Comparison of ENCODE assay signal across 37 cellular contexts in genomic region chr7:134441264-134441663, GRCh38.
"Had no signal": no experiment of that assay in that cellular context is flagged by ENCODE, and none has a peak within 500 bp of the region (broad histone marks: within the 10 kb centered on the region; RNA-seq: fewer than 3 reads in every experiment).

No MANE protein-coding gene starts in this region.

- H3K27ac ChIP-seq: body of pancreas, brain microvascular endothelial cell, breast epithelium, WERI-Rb-1 had no signal

- H3K9me3 ChIP-seq: body of pancreas, breast epithelium had no signal

- ATAC-seq: activated CD4-positive, alpha-beta T cell treated with anti-CD3 and anti-CD28 coated beads for 36 hours; activated CD4-positive, CD25-positive, alpha-beta regulatory T cell treated with anti-CD3 and anti-CD28 coated beads, Interleukin-2, amount 50 U/mL, for 24 hours; activated CD8-positive, alpha-beta memory T cell treated with anti-CD3 and anti-CD28 coated beads, Interleukin-2, amount 10 ng/mL, durations not matched to agents 7 days and 5 days; activated CD8-positive, alpha-beta T cell treated with anti-CD3 and anti-CD28 coated beads, Interleukin-2, amount 10 ng/mL, durations not matched to agents 7 days and 5 days; activated naive CD8-positive, alpha-beta T cell treated with anti-CD3 and anti-CD28 coated beads, Interleukin-2, amount 50 U/mL, for 24 hours; body of pancreas; WTC11 had no signal

- H3K27me3 ChIP-seq: body of pancreas, brain microvascular endothelial cell, breast epithelium had no signal

- FAIRE-seq: astrocyte, TTC549 had no signal

- H3K27ac Mint-ChIP-seq: activated CD4-positive, alpha-beta memory T cell treated with anti-CD3 and anti-CD28 coated beads, Interleukin-2, amount 10 ng/mL, durations not matched to agents 7 days and 5 days; activated CD4-positive, alpha-beta T cell treated with anti-CD3 and anti-CD28 coated beads for 36 hours; activated CD4-positive, alpha-beta T cell treated with anti-CD3 and anti-CD28 coated beads, Interleukin-2, amount 10 ng/mL, durations not matched to agents 7 days and 5 days; activated CD8-positive, alpha-beta memory T cell treated with anti-CD3 and anti-CD28 coated beads, Interleukin-2, amount 10 ng/mL, durations not matched to agents 7 days and 5 days; activated CD8-positive, alpha-beta T cell treated with anti-CD3 and anti-CD28 coated beads, Interleukin-2, amount 10 ng/mL, durations not matched to agents 7 days and 5 days; activated naive CD4-positive, alpha-beta T cell treated with anti-CD3 and anti-CD28 coated beads, Interleukin-2, amount 10 ng/mL, durations not matched to agents 7 days and 5 days; activated naive CD4-positive, alpha-beta T cell treated with anti-CD3 and anti-CD28 coated beads, Interleukin-2, amount 50 U/mL, for 24 hours; activated naive CD8-positive, alpha-beta T cell; activated naive CD8-positive, alpha-beta T cell treated with anti-CD3 and anti-CD28 coated beads, Interleukin-2, amount 10 ng/mL, durations not matched to agents 7 days and 5 days; activated naive CD8-positive, alpha-beta T cell treated with anti-CD3 and anti-CD28 coated beads, Interleukin-2, amount 50 U/mL, for 24 hours; activated T-cell treated with anti-CD3 and anti-CD28 coated beads, Interleukin-2, amount 50 U/mL, for 24 hours; activated T-helper 2 cell treated with anti-CD3 and anti-CD28 coated beads, Interferon-gamma antibody, Interleukin-2, Interleukin-4, amounts not matched to agents 10 μg/mL and 5 μg/mL and 100 μg/mL, durations not matched to agents 14 hours and 24 hours and 36 hours; T-helper 1 cell treated with Interleukin-12 subunit alpha and Interleukin-12 subunit beta and Interleukin-4 antibody, amounts not matched to agents 30 μg/mL and 1 μg/mL, for 36 hours; T-helper 2 cell treated with Interferon-gamma antibody and Interleukin-4, amounts not matched to agents 5 μg/mL and 100 μg/mL, for 36 hours; WTC11 had no signal

- H3K4me3 Mint-ChIP-seq: activated CD4-positive, alpha-beta memory T cell treated with anti-CD3 and anti-CD28 coated beads, Interleukin-2, amount 10 ng/mL, durations not matched to agents 7 days and 5 days; activated CD4-positive, alpha-beta T cell treated with anti-CD3 and anti-CD28 coated beads for 36 hours; activated CD4-positive, alpha-beta T cell treated with anti-CD3 and anti-CD28 coated beads, Interleukin-2, amount 10 ng/mL, durations not matched to agents 7 days and 5 days; activated CD8-positive, alpha-beta memory T cell treated with anti-CD3 and anti-CD28 coated beads, Interleukin-2, amount 10 ng/mL, durations not matched to agents 7 days and 5 days; activated CD8-positive, alpha-beta T cell treated with anti-CD3 and anti-CD28 coated beads, Interleukin-2, amount 10 ng/mL, durations not matched to agents 7 days and 5 days; activated naive CD4-positive, alpha-beta T cell treated with anti-CD3 and anti-CD28 coated beads, Interleukin-2, amount 10 ng/mL, durations not matched to agents 7 days and 5 days; activated naive CD4-positive, alpha-beta T cell treated with anti-CD3 and anti-CD28 coated beads, Interleukin-2, amount 50 U/mL, for 24 hours; activated naive CD8-positive, alpha-beta T cell; activated naive CD8-positive, alpha-beta T cell treated with anti-CD3 and anti-CD28 coated beads, Interleukin-2, amount 10 ng/mL, durations not matched to agents 7 days and 5 days; activated naive CD8-positive, alpha-beta T cell treated with anti-CD3 and anti-CD28 coated beads, Interleukin-2, amount 50 U/mL, for 24 hours; activated T-cell treated with anti-CD3 and anti-CD28 coated beads, Interleukin-2, amount 50 U/mL, for 24 hours; T-helper 1 cell treated with Interleukin-12 subunit alpha and Interleukin-12 subunit beta and Interleukin-4 antibody, amounts not matched to agents 30 μg/mL and 1 μg/mL, for 36 hours; T-helper 2 cell treated with Interferon-gamma antibody and Interleukin-4, amounts not matched to agents 5 μg/mL and 100 μg/mL, for 36 hours; WTC11 had no signal

- H3K4me3 ChIP-seq: body of pancreas, breast epithelium had no signal

- H3K4me1 Mint-ChIP-seq: activated CD4-positive, alpha-beta memory T cell treated with anti-CD3 and anti-CD28 coated beads, Interleukin-2, amount 10 ng/mL, durations not matched to agents 7 days and 5 days; activated CD4-positive, alpha-beta T cell treated with anti-CD3 and anti-CD28 coated beads for 36 hours; activated CD4-positive, alpha-beta T cell treated with anti-CD3 and anti-CD28 coated beads, Interleukin-2, amount 10 ng/mL, durations not matched to agents 7 days and 5 days; activated CD8-positive, alpha-beta memory T cell treated with anti-CD3 and anti-CD28 coated beads, Interleukin-2, amount 10 ng/mL, durations not matched to agents 7 days and 5 days; activated naive CD4-positive, alpha-beta T cell treated with anti-CD3 and anti-CD28 coated beads, Interleukin-2, amount 10 ng/mL, durations not matched to agents 7 days and 5 days; activated naive CD4-positive, alpha-beta T cell treated with anti-CD3 and anti-CD28 coated beads, Interleukin-2, amount 50 U/mL, for 24 hours; activated naive CD8-positive, alpha-beta T cell treated with anti-CD3 and anti-CD28 coated beads, Interleukin-2, amount 10 ng/mL, durations not matched to agents 7 days and 5 days; activated naive CD8-positive, alpha-beta T cell treated with anti-CD3 and anti-CD28 coated beads, Interleukin-2, amount 50 U/mL, for 24 hours; WTC11 had no signal

- H3K4me1 ChIP-seq: body of pancreas, breast epithelium had no signal

- H3K27me3 Mint-ChIP-seq: activated CD4-positive, alpha-beta memory T cell treated with anti-CD3 and anti-CD28 coated beads, Interleukin-2, amount 10 ng/mL, durations not matched to agents 7 days and 5 days; activated CD4-positive, alpha-beta T cell treated with anti-CD3 and anti-CD28 coated beads for 36 hours; activated CD4-positive, alpha-beta T cell treated with anti-CD3 and anti-CD28 coated beads, Interleukin-2, amount 10 ng/mL, durations not matched to agents 7 days and 5 days; activated CD8-positive, alpha-beta memory T cell treated with anti-CD3 and anti-CD28 coated beads, Interleukin-2, amount 10 ng/mL, durations not matched to agents 7 days and 5 days; activated naive CD4-positive, alpha-beta T cell treated with anti-CD3 and anti-CD28 coated beads, Interleukin-2, amount 10 ng/mL, durations not matched to agents 7 days and 5 days; activated naive CD4-positive, alpha-beta T cell treated with anti-CD3 and anti-CD28 coated beads, Interleukin-2, amount 50 U/mL, for 24 hours; activated naive CD8-positive, alpha-beta T cell; activated naive CD8-positive, alpha-beta T cell treated with anti-CD3 and anti-CD28 coated beads, Interleukin-2, amount 50 U/mL, for 24 hours; activated T-cell treated with anti-CD3 and anti-CD28 coated beads, Interleukin-2, amount 50 U/mL, for 24 hours had no signal

- H3K9me3 Mint-ChIP-seq: activated naive CD4-positive, alpha-beta T cell treated with anti-CD3 and anti-CD28 coated beads, Interleukin-2, amount 10 ng/mL, durations not matched to agents 7 days and 5 days; activated naive CD4-positive, alpha-beta T cell treated with anti-CD3 and anti-CD28 coated beads, Interleukin-2, amount 50 U/mL, for 24 hours; activated naive CD8-positive, alpha-beta T cell treated with anti-CD3 and anti-CD28 coated beads, Interleukin-2, amount 50 U/mL, for 24 hours; activated T-helper 2 cell treated with anti-CD3 and anti-CD28 coated beads, Interferon-gamma antibody, Interleukin-2, Interleukin-4, amounts not matched to agents 10 μg/mL and 5 μg/mL and 100 μg/mL, durations not matched to agents 14 hours and 24 hours and 36 hours; T-helper 2 cell treated with Interferon-gamma antibody and Interleukin-4, amounts not matched to agents 5 μg/mL and 100 μg/mL, for 36 hours had no signal

- DNase-seq: activated CD4-positive, alpha-beta memory T cell treated with anti-CD3 and anti-CD28 coated beads, Interleukin-2, amount 10 ng/mL, durations not matched to agents 7 days and 5 days; activated CD4-positive, alpha-beta T cell treated with anti-CD3 and anti-CD28 coated beads for 1 hour; activated CD4-positive, alpha-beta T cell treated with anti-CD3 and anti-CD28 coated beads for 36 hours; activated CD4-positive, alpha-beta T cell treated with anti-CD3 and anti-CD28 coated beads for 48 hours; activated CD4-positive, alpha-beta T cell treated with anti-CD3 and anti-CD28 coated beads, Interleukin-2, amount 10 ng/mL, durations not matched to agents 7 days and 5 days; activated CD4-positive, alpha-beta T cell treated with anti-CD3 and anti-CD28 coated beads, Interleukin-2, amount 50 U/mL, for 48 hours; activated CD4-positive, CD25-positive, alpha-beta regulatory T cell; activated CD8-positive, alpha-beta memory T cell treated with anti-CD3 and anti-CD28 coated beads for 24 hours; activated CD8-positive, alpha-beta memory T cell treated with anti-CD3 and anti-CD28 coated beads, Interleukin-2, amount 50 U/mL, for 48 hours; activated CD8-positive, alpha-beta T cell treated with anti-CD3 and anti-CD28 coated beads, Interleukin-2, amount 10 ng/mL, durations not matched to agents 7 days and 5 days; activated effector memory CD4-positive, alpha-beta T cell treated with Interleukin-2 at 50 U/mL for 16 hours; activated gamma-delta T cell; activated naive CD4-positive, alpha-beta T cell treated with anti-CD3 and anti-CD28 coated beads, Interleukin-2, amount 10 ng/mL, durations not matched to agents 7 days and 5 days; activated naive CD4-positive, alpha-beta T cell treated with Interleukin-2 at 50 U/mL for 16 hours; activated naive CD8-positive, alpha-beta T cell treated with anti-CD3 and anti-CD28 coated beads, Interleukin-2, amount 10 ng/mL, durations not matched to agents 7 days and 5 days; activated naive CD8-positive, alpha-beta T cell treated with anti-CD3 and anti-CD28 coated beads, Interleukin-2, amount 50 U/mL, for 24 hours; activated T-cell treated with anti-CD3 and anti-CD28 coated beads, Interleukin-2, amount 50 U/mL, for 24 hours; activated T-cell treated with anti-CD3 and anti-CD28 coated beads, Interleukin-2, amount 50 U/mL, for 48 hours; amniotic stem cell; body of pancreas; brain microvascular endothelial cell; central memory CD4-positive, alpha-beta T cell; T-helper 1 cell; T-helper 2 cell; T-helper 9 cell; WERI-Rb-1 had no signal
